Comparison of ENCODE assay signal across 11 cellular contexts in genomic region chr1:62294211-62294610, GRCh38. TPM values are rescaled to one million over a fixed set of nuclear protein-coding genes. Genes with fewer than 3 reads are reported as not detected.
DNase-seq lines count a peak whose midpoint lies in the region; ATAC-seq and TF ChIP-seq lines count a peak whose summit lies in the region.
"Had no signal": no experiment of that assay in that cellular context is flagged by ENCODE, and none has a peak within 500 bp of the region (broad histone marks: within the 10 kb centered on the region; RNA-seq: fewer than 3 reads in every experiment).

No MANE protein-coding gene starts in this region.

- H3K9me3 ChIP-seq in osteoblast (ENCODE audit: low read depth, low read length): no peaks in the 10 kb centered on the region

- peaks cover 6% of the 10 kb centered on the region for H3K4me1 ChIP-seq in osteoblast (ENCODE audit: insufficient read depth, low read length)

- H3K79me2 ChIP-seq in osteoblast (ENCODE audit: insufficient read depth, low read length): no peaks in the 10 kb centered on the region

- ATAC-seq in HG03442 (IDR thresholded peaks at IDR 0.05; ENCODE audit: unreplicated experiment) (no peak), GM19324 (IDR thresholded peaks at IDR 0.05; ENCODE audit: low FRiP score, unreplicated experiment) (no peak)
- ATAC-seq: natural killer cell had no signal

- H3K27ac ChIP-seq in VCaP: no peak overlapping the region
- H3K27ac ChIP-seq in osteoblast (ENCODE audit: low read depth, low read length): no peak overlapping the region

- peak; percentile 38; the same call in 1 of the 2 replicates for TF ChIP-seq CTCF in VCaP (conservative IDR thresholded peaks at IDR 0.05)
- TF ChIP-seq CTCF in osteoblast (IDR thresholded peaks at IDR 0.05; ENCODE audit: extremely low read depth, low read depth, low read length): peak; percentile 29

- no peak overlapping the region for H2AFZ ChIP-seq in osteoblast (ENCODE audit: low read length)

- no peaks in the 10 kb centered on the region for H3K36me3 ChIP-seq in osteoblast (ENCODE audit: insufficient read depth, low read length)

- H3K4me3 ChIP-seq in Jurkat, Clone E6-1 (ENCODE audit: low read length): no peak overlapping the region
- no peak overlapping the region for H3K4me3 ChIP-seq in osteoblast (ENCODE audit: insufficient read depth, low read length)

- H4K20me1 ChIP-seq in osteoblast (ENCODE audit: insufficient read depth, low read length): no peaks in the 10 kb centered on the region

- no peak overlapping the region for H3K4me2 ChIP-seq in osteoblast (ENCODE audit: insufficient read depth, low read length)

- peak; percentile 10 for DNase-seq in NCI-H2196 (lab: John Stamatoyannopoulos, UW; ENCODE audit: unreplicated experiment)
- DNase-seq in NCI-H2196 treated with DMSO at 0.1 percent for 48 hours (lab: John Stamatoyannopoulos, UW; ENCODE audit: unreplicated experiment): no peak
- peak; percentile 36 for DNase-seq in Jurkat, Clone E6-1 (ENCODE audit: low read depth, low spot score)
- no peak for DNase-seq in osteoblast (ENCODE audit: insufficient read length, low spot score, missing footprints)
- no peak for DNase-seq in activated naive CD4-positive, alpha-beta T cell (lab: John Stamatoyannopoulos, UW)
- DNase-seq: AML-193, natural killer cell, NCI-H446 had no signal

- H3K27me3 ChIP-seq in osteoblast (ENCODE audit: insufficient read depth, low read length): no peaks in the 10 kb centered on the region

RNA-seq across cellular contexts. Expression of gene KANK4, which starts 25.0 kb away (rescaled TPM):
- 0.87 TPM for polyA plus RNA-seq in Jurkat, Clone E6-1 (2012; ENCODE audit: insufficient read depth, insufficient read length)
- under 0.01 TPM in 2 replicates for total RNA-seq in osteoblast
- total RNA-seq: natural killer cell had no signal

Comparison
In these comparisons a context has a peak if more than half of its experiments do, and no peak if none do; other contexts are left out.
1. DNase-seq: peak in NCI-H2196 (single experiment) and Jurkat, Clone E6-1 (single experiment); none in NCI-H2196 treated with DMSO at 0.1 percent for 48 hours (single experiment), osteoblast (single experiment) and activated naive CD4-positive, alpha-beta T cell (0 of 4).